Comparison of ENCODE assay signal across 8 cellular contexts in the genomic region with DNA sequence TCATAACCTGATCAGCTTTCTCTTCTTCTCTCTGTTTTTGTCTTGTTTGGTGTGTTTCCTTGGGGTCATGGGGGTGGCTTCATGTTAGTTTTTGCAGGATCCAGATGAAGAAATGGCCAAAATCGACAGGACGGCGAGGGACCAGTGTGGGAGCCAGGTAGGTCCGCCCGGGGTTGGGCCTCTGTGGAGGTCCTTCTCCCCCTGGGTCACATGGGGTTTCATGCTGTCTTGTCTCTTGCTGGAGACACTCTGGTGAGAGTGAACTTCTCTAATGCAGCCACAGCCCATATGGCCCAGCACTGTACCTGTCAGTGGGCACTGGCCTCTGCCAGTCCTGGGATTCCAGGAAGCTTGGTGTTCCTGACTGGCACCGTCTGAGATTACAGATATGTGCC.
DNase-seq lines count a peak whose midpoint lies in the region; ATAC-seq and TF ChIP-seq lines count a peak whose summit lies in the region.

No MANE protein-coding gene starts in this region.

- H3K4me3 ChIP-seq in GM12865 (ENCODE audit: low read depth, low read length) (peak overlapping the region; percentile 49), RWPE2 (ENCODE audit: severe bottlenecking) (peak overlapping the region; percentile 98), rectal smooth muscle tissue (ENCODE audit: low read length) (peak overlapping the region; percentile 52)

- ATAC-seq in RWPE2 (ENCODE audit: low read depth) (no peak), HG03520 (IDR thresholded peaks at IDR 0.05; ENCODE audit: unreplicated experiment) (no peak), HG03135 (IDR thresholded peaks at IDR 0.05; ENCODE audit: unreplicated experiment) (no peak)

- no peak overlapping the region for H3K27ac ChIP-seq in RWPE2 (ENCODE audit: poor library complexity, severe bottlenecking)
- no peak overlapping the region for H3K27ac ChIP-seq in rectal smooth muscle tissue (ENCODE audit: low read depth, low read length)

- no peak for TF ChIP-seq CTCF in GM12865 (IDR thresholded peaks at IDR 0.05; ENCODE audit: insufficient read depth, low read depth, low read length, missing control alignments)
- TF ChIP-seq CTCF in RWPE2 (IDR thresholded peaks at IDR 0.05; ENCODE audit: poor library complexity, severe bottlenecking): no peak

- peaks cover 6% of the 10 kb centered on the region for H3K36me3 ChIP-seq in RWPE2 (ENCODE audit: low read depth)
- no peaks in the 10 kb centered on the region for H3K36me3 ChIP-seq in rectal smooth muscle tissue (ENCODE audit: control insufficient read depth, insufficient read depth, low read length)

- H3K9me3 ChIP-seq in RWPE2 (ENCODE audit: severe bottlenecking): no peaks in the 10 kb centered on the region

- H3K4me1 ChIP-seq in RWPE2 (ENCODE audit: insufficient read depth, poor library complexity, severe bottlenecking) (no peaks in the 10 kb centered on the region), rectal smooth muscle tissue (ENCODE audit: control insufficient read depth, insufficient read depth, low read length) (no peaks in the 10 kb centered on the region)

- DNase-seq in GM12865 (ENCODE audit: low read depth) (no peak), RWPE2 (ENCODE audit: low spot score) (no peak), erythroblast (lab: John Stamatoyannopoulos, UW) (peak; percentile 40 to 45), NCI-H524 (lab: John Stamatoyannopoulos, UW) (no peak)
- DNase-seq in stimulated activated CD4-positive, alpha-beta T cell treated with anti-CD3 and anti-CD28 coated beads, Interleukin-1b, Interleukin-23, amount 100 ng/mL, for 48 hours: no peak

- TF ChIP-seq POLR2A in erythroblast (IDR thresholded peaks at IDR 0.05; ENCODE audit: low read length): no peak

- H3K9ac ChIP-seq in rectal smooth muscle tissue (ENCODE audit: low read length): no peak overlapping the region

- H3K27me3 ChIP-seq in RWPE2 (ENCODE audit: insufficient read depth, poor library complexity, severe bottlenecking) (no peaks in the 10 kb centered on the region), rectal smooth muscle tissue (ENCODE audit: control insufficient read depth, insufficient read depth, low read length) (no peaks in the 10 kb centered on the region)

Comparison
In these comparisons a context has a peak if more than half of its experiments do, and no peak if none do; other contexts are left out.
1. DNase-seq: peak in erythroblast (2 of 2); none in GM12865 (single experiment), RWPE2 (single experiment), NCI-H524 (0 of 2) and stimulated activated CD4-positive, alpha-beta T cell treated with anti-CD3 and anti-CD28 coated beads, Interleukin-1b, Interleukin-23, amount 100 ng/mL, for 48 hours (single experiment).
2. Peak in every context shown above with its lines, with median percentiles within 50 percentile points of each other: H3K4me3 ChIP-seq.